8 cellular contexts compared by ENCODE assay signal in the genomic region with DNA sequence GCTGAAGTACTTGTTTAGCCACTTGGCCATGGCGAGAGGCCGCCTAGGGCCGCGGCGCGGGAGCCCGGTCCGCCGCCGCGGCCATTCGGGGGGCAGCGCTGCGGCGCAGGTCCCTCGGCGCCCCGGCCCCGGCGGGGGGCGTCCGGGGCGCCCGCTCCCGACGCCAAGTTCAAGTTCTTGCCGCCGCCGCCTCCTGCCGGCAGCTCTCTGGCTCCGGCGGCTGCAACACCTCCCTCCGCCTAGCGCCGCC. TPM values are rescaled to one million over a fixed set of nuclear protein-coding genes. Genes with fewer than 3 reads are reported as not detected.
DNase-seq lines count a peak whose midpoint lies in the region; ATAC-seq and TF ChIP-seq lines count a peak whose summit lies in the region.

No MANE protein-coding gene starts in this region.

- no peak overlapping the region for H3K27ac Mint-ChIP-seq in T-cell

- no peaks in the 10 kb centered on the region for H3K27me3 ChIP-seq in BJ (ENCODE audit: control insufficient read depth, insufficient read depth, low read length)
- H3K27me3 ChIP-seq in right lobe of liver, result no peaks in the 10 kb centered on the region
- no peaks in the 10 kb centered on the region for H3K27me3 ChIP-seq in suprapubic skin

- DNase-seq in BJ (ENCODE audit: low read depth) (no peak), T-cell (peak in 17 of 34 experiments; percentile 1 to 52 (median 25)), coronary artery (ENCODE audit: low spot score) (no peak), right lobe of liver (peak in 2 of 3 donors; percentile 56 to 62), suprapubic skin (ENCODE audit: low spot score in 2 of 2) (no peak), HPDE6-E6E7 (ENCODE audit: extremely low spot score) (no peak)

- intact Hi-C loops in right lobe of liver (cut with DNase I), result loop anchor here (10.0 kb wide), 2 partner anchors 54 to 154 kb away; no protein-coding TSS in a partner anchor

- peak overlapping the region; percentile 83 to 90 for H3K27ac ChIP-seq in coronary artery
- H3K27ac ChIP-seq in right lobe of liver, result peak overlapping the region; percentile 84 to 97 (median 93)
- peak overlapping the region; percentile 90 for H3K27ac ChIP-seq in suprapubic skin

- peaks cover 0 to 7% of the 10 kb centered on the region in 2 donors for H3K27me3 Mint-ChIP-seq in T-cell

- WGBS in right lobe of liver (ENCODE audit: insufficient coverage, low coverage, low lambda C conversion rate, missing lambda C conversion rate), result 0% methylated on average over 2 of the region's 35 CpGs
- 0% methylated on average over 2 of the region's 35 CpGs for WGBS in suprapubic skin

- peaks cover 0 to 30% (median 8%) of the 10 kb centered on the region in 4 donors for H3K4me1 ChIP-seq in right lobe of liver
- H3K4me1 ChIP-seq in suprapubic skin, result peaks cover 52% of the 10 kb centered on the region

- CTCF ChIA-PET in BJ (lab: Yijun Ruan, JAX), result interaction anchor here (0.6 to 2.5 kb wide), 12 partner anchors 10 to 165 kb away, joined by 3 to 14 read pairs (median 3); no protein-coding TSS in a partner anchor
- CTCF ChIA-PET in T-cell (lab: Charles Lee), result interaction anchor here in 1 of 2 donors (0.6 kb wide), 1 partner anchor 155 kb away, joined by 3 read pairs; no protein-coding TSS in a partner anchor

- H3K4me1 Mint-ChIP-seq in T-cell, result peaks cover 21 to 36% (median 27%) of the 10 kb centered on the region in 3 donors

- POLR2A ChIA-PET in BJ (lab: Charles Lee), result interaction anchor here (0.8 kb wide), 1 partner anchor 130 kb away, joined by 3 read pairs; no protein-coding TSS in a partner anchor
- POLR2A ChIA-PET in T-cell (lab: Charles Lee), result interaction anchor here in 1 of 2 donors (0.6 kb wide), 1 partner anchor 19 kb away, joined by 6 read pairs; no protein-coding TSS in a partner anchor

- ATAC-seq in GM19035 (IDR thresholded peaks at IDR 0.05; ENCODE audit: unreplicated experiment), result peak; percentile 43
- ATAC-seq in HG03196 (IDR thresholded peaks at IDR 0.05; ENCODE audit: unreplicated experiment), result peak; percentile 24
- peak; percentile 52 to 64 (median 57) for ATAC-seq in T-cell (replicated peaks in 1 of 4)
- peak; percentile 8 to 32 (median 25) for ATAC-seq in right lobe of liver

- peak overlapping the region; percentile 88 for H3K4me3 ChIP-seq in BJ (ENCODE audit: low read depth, low read length)
- H3K4me3 ChIP-seq in coronary artery, result peak overlapping the region; percentile 84
- peak overlapping the region; percentile 99 for H3K4me3 ChIP-seq in right lobe of liver
- peak overlapping the region; percentile 79 for H3K4me3 ChIP-seq in suprapubic skin

- no peaks in the 10 kb centered on the region for H3K9me3 Mint-ChIP-seq in T-cell

- H3K4me3 Mint-ChIP-seq in T-cell, result peak overlapping the region; percentile 69 to 92 (median 73)

- TF ChIP-seq CTCF in BJ (IDR thresholded peaks at IDR 0.05; ENCODE audit: insufficient read depth, low read depth, low read length) (peak; percentile 61), coronary artery (IDR thresholded peaks at IDR 0.05) (no peak), right lobe of liver (IDR thresholded peaks at IDR 0.05) (peak in 2 of 4 donors; percentile 36 to 46), suprapubic skin (IDR thresholded peaks at IDR 0.05) (no peak)

- H3K9me3 ChIP-seq in right lobe of liver, result no peaks in the 10 kb centered on the region
- H3K9me3 ChIP-seq in suprapubic skin, result no peaks in the 10 kb centered on the region

- no peak for TF ChIP-seq POLR2A in right lobe of liver (IDR thresholded peaks at IDR 0.05)
- no peak for TF ChIP-seq POLR2A in suprapubic skin (IDR thresholded peaks at IDR 0.05)

- no peak for TF ChIP-seq EP300 in suprapubic skin (IDR thresholded peaks at IDR 0.05)

- no peaks in the 10 kb centered on the region for H3K36me3 Mint-ChIP-seq in T-cell

- H3K36me3 ChIP-seq in BJ (ENCODE audit: control insufficient read depth, insufficient read depth, low read length), result no peaks in the 10 kb centered on the region
- no peaks in the 10 kb centered on the region for H3K36me3 ChIP-seq in right lobe of liver
- H3K36me3 ChIP-seq in suprapubic skin, result no peaks in the 10 kb centered on the region

RNA-seq across cellular contexts. Expression of a gene that starts 0.5 kb away (rescaled TPM):
- 14.0 and 18.6 TPM in 2 replicates for polyA plus RNA-seq in BJ (2011; rRNA removed)
- polyA minus RNA-seq in BJ (2011; rRNA and poly(A)+ RNA removed), result 16.0 and 16.9 TPM in 2 replicates
- total RNA-seq in T-cell (1 to 10 TPM; 1.2 to 1.5 (median 1.3) TPM), right lobe of liver (10 to 100 TPM; 12.0 to 43.1 (median 21.9) TPM), suprapubic skin (10 to 100 TPM; 12.3 to 22.9 (median 16.3) TPM)

Comparison
In these comparisons a context has a peak if more than half of its experiments do, and no peak if none do; other contexts are left out.
1. DNase-seq: peak in right lobe of liver (2 of 3); none in BJ (single experiment), coronary artery (single experiment), suprapubic skin (0 of 2) and HPDE6-E6E7 (single experiment).
2. RNA of a gene that starts 0.5 kb away (total RNA-seq): 12.0 to 43.1 TPM in right lobe of liver and 12.3 to 22.9 TPM in suprapubic skin; 1.2 to 1.5 TPM in T-cell; every median in the first group is over 4 times any median in the second.
3. Peak in every context shown above with its lines, with median percentiles within 50 percentile points of each other: H3K4me3 ChIP-seq, ATAC-seq and H3K27ac ChIP-seq.